8 cellular contexts compared by ENCODE assay signal in the genomic region with DNA sequence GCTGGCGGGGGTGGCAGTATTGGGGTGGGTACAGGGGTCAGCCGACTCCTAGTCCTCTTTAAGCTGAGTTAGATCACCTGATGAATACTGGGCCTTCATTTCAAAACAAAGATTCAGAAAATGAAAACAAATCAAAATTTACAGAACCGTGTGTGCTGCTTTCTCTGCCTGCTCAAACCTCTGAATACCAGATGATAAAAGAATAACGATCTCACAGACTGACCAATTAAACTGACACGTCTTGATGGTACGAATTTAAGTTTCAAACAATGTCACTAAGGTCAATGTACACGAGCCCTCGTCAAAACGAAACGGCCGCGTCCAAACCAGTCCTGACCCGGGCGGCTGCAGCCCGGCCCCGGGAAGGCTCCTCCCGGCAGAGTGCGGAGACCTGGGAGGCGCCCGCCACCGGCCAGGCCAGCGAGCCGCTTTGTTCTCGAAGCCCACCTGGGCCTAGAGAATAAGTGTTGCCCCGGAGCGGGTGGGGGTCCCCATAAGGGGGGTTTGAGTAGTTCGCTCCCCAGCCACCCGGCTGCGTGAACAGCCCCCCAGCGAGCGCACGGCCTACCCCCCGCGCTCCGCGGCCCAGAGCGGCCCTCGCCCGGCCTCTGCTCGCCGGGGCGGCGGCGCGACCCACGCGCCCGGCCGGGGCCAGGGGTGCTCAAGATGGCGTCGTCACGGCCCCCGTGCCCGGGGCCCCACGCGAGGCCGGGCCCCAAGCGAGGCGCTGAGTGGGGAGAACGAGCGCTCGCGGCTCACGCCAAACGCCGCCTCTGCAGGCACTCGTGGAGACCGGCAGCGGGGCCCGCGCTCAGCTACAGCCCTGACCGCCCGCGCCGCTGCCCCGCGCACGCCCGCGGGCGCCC. TPM values are rescaled to one million over a fixed set of nuclear protein-coding genes. Genes with fewer than 3 reads are reported as not detected.
DNase-seq lines count a peak whose midpoint lies in the region; ATAC-seq, FAIRE-seq and TF ChIP-seq lines count a peak whose summit lies in the region.

No MANE protein-coding gene starts in this region.

- no peaks in the 10 kb centered on the region for H4K20me1 ChIP-seq in OCI-LY1 (ENCODE audit: insufficient read depth, low read length)

- peak overlapping the region; percentile 89 for H3K4me2 ChIP-seq in OCI-LY1 (ENCODE audit: low read length)

- no peaks in the 10 kb centered on the region for H3K9me2 ChIP-seq in OCI-LY1 (ENCODE audit: low read depth, low read length)

- peak in 2 of 3 donors; percentile 36 to 64 for DNase-seq in mucosa of descending colon
- no peak for DNase-seq in GM12892 (ENCODE audit: insufficient read length)
- no peak for DNase-seq in globus pallidus (ENCODE audit: low spot score)

- H3K27me3 Mint-ChIP-seq in dendritic cell treated with granulocyte-macrophage colony-stimulating factor and Interleukin-4, amounts not matched to agents 40 ng/mL and 50 ng/mL, for 4 days: no peaks in the 10 kb centered on the region

- under 1% methylated on average over 81 of the region's 81 CpGs for WGBS in urinary bladder

- FAIRE-seq in GM12892 (lab: Jason Lieb, UNC): no peak

- no peaks in the 10 kb centered on the region for H3K27me3 ChIP-seq in OCI-LY1 (ENCODE audit: insufficient read depth, low read length)

- intact Hi-C loops in dendritic cell treated with granulocyte-macrophage colony-stimulating factor and Interleukin-4, amounts not matched to agents 40 ng/mL and 50 ng/mL, for 4 days (cut with micrococcal nuclease): loop anchor here (2.0 kb wide), 1 partner anchor 40 kb away; the partner anchor contains the start of gene MTG2
- intact Hi-C loops in mucosa of descending colon (cut with DNase I, micrococcal nuclease): loop anchor here in 1 of 2 donors (5.0 to 10.0 kb wide), 2 partner anchors 80 to 128 kb away; no protein-coding TSS in a partner anchor

- TF ChIP-seq CTCF in OCI-LY1 (IDR thresholded peaks at IDR 0.05; ENCODE audit: low read length) (no peak), mucosa of descending colon (IDR thresholded peaks at IDR 0.05) (no peak)

- H3K9me3 Mint-ChIP-seq in dendritic cell treated with granulocyte-macrophage colony-stimulating factor and Interleukin-4, amounts not matched to agents 40 ng/mL and 50 ng/mL, for 4 days: no peaks in the 10 kb centered on the region

- no peaks in the 10 kb centered on the region for H3F3A ChIP-seq in OCI-LY1 (ENCODE audit: insufficient read depth, low read length)

- peaks cover 42% of the 10 kb centered on the region for H3K36me3 ChIP-seq in OCI-LY1 (ENCODE audit: insufficient read depth, low read length)
- H3K36me3 ChIP-seq in mucosa of descending colon (ENCODE audit: low read depth): peaks cover 7% of the 10 kb centered on the region
- H3K36me3 ChIP-seq in urinary bladder (ENCODE audit: insufficient read depth): peaks cover 4% of the 10 kb centered on the region

- peaks cover 29% of the 10 kb centered on the region for H3K4me1 ChIP-seq in OCI-LY1 (ENCODE audit: insufficient read depth, low read length, severe bottlenecking)
- H3K4me1 ChIP-seq in mucosa of descending colon (ENCODE audit: low read depth): peaks cover 20% of the 10 kb centered on the region
- H3K4me1 ChIP-seq in urinary bladder (ENCODE audit: insufficient read depth): no peaks in the 10 kb centered on the region

- H3K9ac ChIP-seq in OCI-LY1 (ENCODE audit: low read length): peak overlapping the region; percentile 79

- TF ChIP-seq POLR2A in GM12892 (IDR thresholded peaks at IDR 0.05; ENCODE audit: low read depth, low read length): no peak

- H3K9me3 ChIP-seq in OCI-LY1 (ENCODE audit: low read length) (no peaks in the 10 kb centered on the region), mucosa of descending colon (no peaks in the 10 kb centered on the region)

- H3K4me3 ChIP-seq in OCI-LY1 (ENCODE audit: low read depth, low read length, poor library complexity, severe bottlenecking) (peak overlapping the region; percentile 74), mucosa of descending colon (peak overlapping the region; percentile 95), urinary bladder (ENCODE audit: low read depth, low read length) (peak overlapping the region; percentile 98)

- peak overlapping the region; percentile 84 for H3K4me3 Mint-ChIP-seq in dendritic cell treated with granulocyte-macrophage colony-stimulating factor and Interleukin-4, amounts not matched to agents 40 ng/mL and 50 ng/mL, for 4 days

- H3K4me1 Mint-ChIP-seq in dendritic cell treated with granulocyte-macrophage colony-stimulating factor and Interleukin-4, amounts not matched to agents 40 ng/mL and 50 ng/mL, for 4 days (ENCODE audit: low read depth): peaks cover 62% of the 10 kb centered on the region

- H3K36me3 Mint-ChIP-seq in dendritic cell treated with granulocyte-macrophage colony-stimulating factor and Interleukin-4, amounts not matched to agents 40 ng/mL and 50 ng/mL, for 4 days (ENCODE audit: low read depth): peaks cover 64% of the 10 kb centered on the region

- H3K79me2 ChIP-seq in OCI-LY1 (ENCODE audit: insufficient read depth, low read length): peaks cover 30% of the 10 kb centered on the region

- peak overlapping the region; percentile 88 for H3K27ac Mint-ChIP-seq in dendritic cell treated with granulocyte-macrophage colony-stimulating factor and Interleukin-4, amounts not matched to agents 40 ng/mL and 50 ng/mL, for 4 days

- no peak overlapping the region for H2AFZ ChIP-seq in OCI-LY1 (ENCODE audit: low read length)

- H3K27ac ChIP-seq in OCI-LY1 (ENCODE audit: low read depth, low read length, poor library complexity, severe bottlenecking) (peak overlapping the region; percentile 41), urinary bladder (ENCODE audit: low read depth) (peak overlapping the region; percentile 99)

- peak; percentile 8 for ATAC-seq in GM18520 (IDR thresholded peaks at IDR 0.05; ENCODE audit: unreplicated experiment)
- peak; percentile 19 for ATAC-seq in HG02588 (IDR thresholded peaks at IDR 0.05; ENCODE audit: unreplicated experiment)
- peak; percentile 20 for ATAC-seq in mucosa of descending colon

RNA-seq across cellular contexts. Expression of gene PSMA7, which starts 0.7 kb away (rescaled TPM):
- total RNA-seq in mucosa of descending colon (100 to 1,000 TPM; 129 to 197 (median 194) TPM), urinary bladder (83.3 TPM)
- 324 TPM for polyA plus RNA-seq in urinary bladder
- 261 TPM for polyA plus RNA-seq in GM12892 (2012; ENCODE audit: missing spikeins)

RNA-seq across cellular contexts. Expression of gene SS18L1, which starts 1.1 kb away (rescaled TPM):
- total RNA-seq in mucosa of descending colon: 10 to 100 TPM; 13.2 to 16.0 (median 14.4) TPM
- 18.0 TPM for total RNA-seq in urinary bladder
- polyA plus RNA-seq in urinary bladder: 8.8 TPM
- polyA plus RNA-seq in GM12892 (2012; ENCODE audit: missing spikeins): 8.2 TPM

RNA-seq across cellular contexts. Expression of gene LSM14B, which starts 20.2 kb away (rescaled TPM):
- total RNA-seq in mucosa of descending colon (10 to 100 TPM; 33.5 to 49.1 (median 36.1) TPM), urinary bladder (28.5 TPM)
- 42.9 TPM for polyA plus RNA-seq in urinary bladder
- 29.3 TPM for polyA plus RNA-seq in GM12892 (2012; ENCODE audit: missing spikeins)

RNA-seq across cellular contexts. Expression of gene MTG2, which starts 40.3 kb away (rescaled TPM):
- 10 to 100 TPM; 28.8 to 34.9 (median 32.6) TPM for total RNA-seq in mucosa of descending colon
- 10.3 TPM for total RNA-seq in urinary bladder
- 25.8 TPM for polyA plus RNA-seq in urinary bladder
- 18.0 TPM for polyA plus RNA-seq in GM12892 (2012; ENCODE audit: missing spikeins)

Comparison
In these comparisons a context has a peak if more than half of its experiments do, and no peak if none do; other contexts are left out.
1. DNase-seq: peak in mucosa of descending colon (2 of 3); none in GM12892 (single experiment) and globus pallidus (single experiment).
2. Peak in every context shown above with its lines, with median percentiles within 50 percentile points of each other: ATAC-seq and H3K4me3 ChIP-seq.